ENCODE assay signal across 1 cellular context in the genomic region with DNA sequence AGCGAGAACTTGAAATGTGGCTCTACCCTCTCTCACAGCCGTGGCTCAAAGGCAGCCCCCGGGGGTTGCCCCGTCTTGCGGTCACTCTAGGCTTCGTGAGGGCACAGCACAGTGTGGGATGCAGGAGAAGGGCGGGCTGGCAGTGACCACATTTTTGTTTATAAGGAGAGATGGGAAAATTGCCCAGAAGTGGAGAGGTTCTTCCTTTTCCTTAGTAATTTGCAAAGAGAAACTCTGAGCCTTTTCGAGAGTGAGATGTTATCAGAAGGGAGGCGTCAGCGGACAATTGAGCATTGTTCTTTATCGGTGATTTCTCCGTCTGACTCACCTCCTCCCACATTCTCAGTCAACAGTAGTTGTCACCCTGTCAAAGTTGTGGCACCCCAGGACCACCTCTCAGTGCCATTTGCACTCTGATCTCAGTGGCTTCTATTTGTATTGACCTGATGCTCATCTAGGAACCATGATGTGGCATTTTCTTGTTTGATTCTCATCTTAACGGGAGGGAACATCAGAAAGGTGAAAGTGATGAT.
A peak's percentile ranks its signal among the peaks of the same experiment; 100 is the strongest.
TF ChIP-seq lines count a peak whose summit lies in the region.

No MANE protein-coding gene starts in this region.

TF ChIP-seq in HepG2, 621 proteins besides CTCF, POLR2A, EP300 and RAD21 (continued from another document and continues in another):
- TF ChIP-seq, protein P1, sequence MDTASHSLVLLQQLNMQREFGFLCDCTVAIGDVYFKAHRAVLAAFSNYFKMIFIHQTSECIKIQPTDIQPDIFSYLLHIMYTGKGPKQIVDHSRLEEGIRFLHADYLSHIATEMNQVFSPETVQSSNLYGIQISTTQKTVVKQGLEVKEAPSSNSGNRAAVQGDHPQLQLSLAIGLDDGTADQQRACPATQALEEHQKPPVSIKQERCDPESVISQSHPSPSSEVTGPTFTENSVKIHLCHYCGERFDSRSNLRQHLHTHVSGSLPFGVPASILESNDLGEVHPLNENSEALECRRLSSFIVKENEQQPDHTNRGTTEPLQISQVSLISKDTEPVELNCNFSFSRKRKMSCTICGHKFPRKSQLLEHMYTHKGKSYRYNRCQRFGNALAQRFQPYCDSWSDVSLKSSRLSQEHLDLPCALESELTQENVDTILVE (CRISPR knock-in tag; IDR thresholded peaks at IDR 0.05), result no peak
- TF ChIP-seq HHEX (CRISPR knock-in tag; IDR thresholded peaks at IDR 0.05), result peak; percentile 59
- no peak for TF ChIP-seq ELF4 (CRISPR knock-in tag; IDR thresholded peaks at IDR 0.05; ENCODE audit: borderline replicate concordance)
- no peak for TF ChIP-seq MED8 (CRISPR knock-in tag; IDR thresholded peaks at IDR 0.05; ENCODE audit: insufficient replicate concordance)
- no peak for TF ChIP-seq ISX (CRISPR knock-in tag; conservative IDR thresholded peaks at IDR 0.05)
- TF ChIP-seq SP4 (CRISPR knock-in tag; IDR thresholded peaks at IDR 0.05), result no peak
- peak; percentile 78 for TF ChIP-seq RARA (CRISPR knock-in tag; IDR thresholded peaks at IDR 0.05)
- TF ChIP-seq TBP (CRISPR knock-in tag; IDR thresholded peaks at IDR 0.05), result no peak
- no peak for TF ChIP-seq ZNF674 (CRISPR knock-in tag; IDR thresholded peaks at IDR 0.05; ENCODE audit: low read depth)
- TF ChIP-seq, protein P2, sequence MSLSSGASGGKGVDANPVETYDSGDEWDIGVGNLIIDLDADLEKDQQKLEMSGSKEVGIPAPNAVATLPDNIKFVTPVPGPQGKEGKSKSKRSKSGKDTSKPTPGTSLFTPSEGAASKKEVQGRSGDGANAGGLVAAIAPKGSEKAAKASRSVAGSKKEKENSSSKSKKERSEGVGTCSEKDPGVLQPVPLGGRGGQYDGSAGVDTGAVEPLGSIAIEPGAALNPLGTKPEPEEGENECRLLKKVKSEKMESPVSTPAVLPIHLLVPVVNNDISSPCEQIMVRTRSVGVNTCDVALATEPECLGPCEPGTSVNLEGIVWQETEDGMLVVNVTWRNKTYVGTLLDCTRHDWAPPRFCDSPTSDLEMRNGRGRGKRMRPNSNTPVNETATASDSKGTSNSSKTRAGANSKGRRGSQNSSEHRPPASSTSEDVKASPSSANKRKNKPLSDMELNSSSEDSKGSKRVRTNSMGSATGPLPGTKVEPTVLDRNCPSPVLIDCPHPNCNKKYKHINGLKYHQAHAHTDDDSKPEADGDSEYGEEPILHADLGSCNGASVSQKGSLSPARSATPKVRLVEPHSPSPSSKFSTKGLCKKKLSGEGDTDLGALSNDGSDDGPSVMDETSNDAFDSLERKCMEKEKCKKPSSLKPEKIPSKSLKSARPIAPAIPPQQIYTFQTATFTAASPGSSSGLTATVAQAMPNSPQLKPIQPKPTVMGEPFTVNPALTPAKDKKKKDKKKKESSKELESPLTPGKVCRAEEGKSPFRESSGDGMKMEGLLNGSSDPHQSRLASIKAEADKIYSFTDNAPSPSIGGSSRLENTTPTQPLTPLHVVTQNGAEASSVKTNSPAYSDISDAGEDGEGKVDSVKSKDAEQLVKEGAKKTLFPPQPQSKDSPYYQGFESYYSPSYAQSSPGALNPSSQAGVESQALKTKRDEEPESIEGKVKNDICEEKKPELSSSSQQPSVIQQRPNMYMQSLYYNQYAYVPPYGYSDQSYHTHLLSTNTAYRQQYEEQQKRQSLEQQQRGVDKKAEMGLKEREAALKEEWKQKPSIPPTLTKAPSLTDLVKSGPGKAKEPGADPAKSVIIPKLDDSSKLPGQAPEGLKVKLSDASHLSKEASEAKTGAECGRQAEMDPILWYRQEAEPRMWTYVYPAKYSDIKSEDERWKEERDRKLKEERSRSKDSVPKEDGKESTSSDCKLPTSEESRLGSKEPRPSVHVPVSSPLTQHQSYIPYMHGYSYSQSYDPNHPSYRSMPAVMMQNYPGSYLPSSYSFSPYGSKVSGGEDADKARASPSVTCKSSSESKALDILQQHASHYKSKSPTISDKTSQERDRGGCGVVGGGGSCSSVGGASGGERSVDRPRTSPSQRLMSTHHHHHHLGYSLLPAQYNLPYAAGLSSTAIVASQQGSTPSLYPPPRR (CRISPR knock-in tag; IDR thresholded peaks at IDR 0.05; ENCODE audit: borderline replicate concordance), result no peak; the same call in 1 of the 2 replicates
- no peak for TF ChIP-seq KAT7 (CRISPR knock-in tag; IDR thresholded peaks at IDR 0.05; ENCODE audit: borderline replicate concordance)
- TF ChIP-seq, protein P3, sequence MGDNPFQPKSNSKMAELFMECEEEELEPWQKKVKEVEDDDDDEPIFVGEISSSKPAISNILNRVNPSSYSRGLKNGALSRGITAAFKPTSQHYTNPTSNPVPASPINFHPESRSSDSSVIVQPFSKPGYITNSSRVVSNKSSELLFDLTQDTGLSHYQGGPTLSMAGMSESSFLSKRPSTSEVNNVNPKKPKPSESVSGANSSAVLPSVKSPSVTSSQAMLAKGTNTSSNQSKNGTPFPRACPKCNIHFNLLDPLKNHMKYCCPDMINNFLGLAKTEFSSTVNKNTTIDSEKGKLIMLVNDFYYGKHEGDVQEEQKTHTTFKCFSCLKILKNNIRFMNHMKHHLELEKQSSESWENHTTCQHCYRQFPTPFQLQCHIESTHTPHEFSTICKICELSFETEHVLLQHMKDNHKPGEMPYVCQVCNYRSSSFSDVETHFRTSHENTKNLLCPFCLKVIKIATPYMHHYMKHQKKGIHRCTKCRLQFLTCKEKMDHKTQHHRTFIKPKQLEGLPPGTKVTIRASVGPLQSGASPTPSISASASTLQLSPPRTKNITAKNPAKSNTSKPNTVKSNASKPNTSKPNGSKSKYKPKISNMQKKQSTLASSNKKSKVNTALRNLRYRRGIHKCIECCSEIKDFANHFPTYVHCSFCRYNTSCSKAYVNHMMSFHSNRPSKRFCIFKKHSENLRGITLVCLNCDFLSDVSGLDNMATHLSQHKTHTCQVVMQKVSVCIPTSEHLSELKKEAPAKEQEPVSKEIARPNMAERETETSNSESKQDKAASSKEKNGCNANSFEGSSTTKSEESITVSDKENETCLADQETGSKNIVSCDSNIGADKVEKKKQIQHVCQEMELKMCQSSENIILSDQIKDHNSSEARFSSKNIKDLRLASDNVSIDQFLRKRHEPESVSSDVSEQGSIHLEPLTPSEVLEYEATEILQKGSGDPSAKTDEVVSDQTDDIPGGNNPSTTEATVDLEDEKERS (CRISPR knock-in tag; IDR thresholded peaks at IDR 0.05), result no peak
- TF ChIP-seq, protein P4, sequence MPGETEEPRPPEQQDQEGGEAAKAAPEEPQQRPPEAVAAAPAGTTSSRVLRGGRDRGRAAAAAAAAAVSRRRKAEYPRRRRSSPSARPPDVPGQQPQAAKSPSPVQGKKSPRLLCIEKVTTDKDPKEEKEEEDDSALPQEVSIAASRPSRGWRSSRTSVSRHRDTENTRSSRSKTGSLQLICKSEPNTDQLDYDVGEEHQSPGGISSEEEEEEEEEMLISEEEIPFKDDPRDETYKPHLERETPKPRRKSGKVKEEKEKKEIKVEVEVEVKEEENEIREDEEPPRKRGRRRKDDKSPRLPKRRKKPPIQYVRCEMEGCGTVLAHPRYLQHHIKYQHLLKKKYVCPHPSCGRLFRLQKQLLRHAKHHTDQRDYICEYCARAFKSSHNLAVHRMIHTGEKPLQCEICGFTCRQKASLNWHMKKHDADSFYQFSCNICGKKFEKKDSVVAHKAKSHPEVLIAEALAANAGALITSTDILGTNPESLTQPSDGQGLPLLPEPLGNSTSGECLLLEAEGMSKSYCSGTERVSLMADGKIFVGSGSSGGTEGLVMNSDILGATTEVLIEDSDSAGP (CRISPR knock-in tag; IDR thresholded peaks at IDR 0.05; ENCODE audit: borderline replicate concordance), result no peak
- TF ChIP-seq SRY (CRISPR knock-in tag; IDR thresholded peaks at IDR 0.05), result no peak
- peak; percentile 50; the same call in 1 of the 2 replicates for TF ChIP-seq CREM (IDR thresholded peaks at IDR 0.05)
- TF ChIP-seq CREM (CRISPR knock-in tag; IDR thresholded peaks at IDR 0.05), result no peak
- TF ChIP-seq NR2F6 (IDR thresholded peaks at IDR 0.05), result peak; percentile 50; the same call in 1 of the 2 replicates
- no peak for TF ChIP-seq NR2F6 (CRISPR knock-in tag; IDR thresholded peaks at IDR 0.05)
- no peak for TF ChIP-seq ZNF562 (CRISPR knock-in tag; IDR thresholded peaks at IDR 0.05; ENCODE audit: borderline replicate concordance)
- TF ChIP-seq, protein P5, sequence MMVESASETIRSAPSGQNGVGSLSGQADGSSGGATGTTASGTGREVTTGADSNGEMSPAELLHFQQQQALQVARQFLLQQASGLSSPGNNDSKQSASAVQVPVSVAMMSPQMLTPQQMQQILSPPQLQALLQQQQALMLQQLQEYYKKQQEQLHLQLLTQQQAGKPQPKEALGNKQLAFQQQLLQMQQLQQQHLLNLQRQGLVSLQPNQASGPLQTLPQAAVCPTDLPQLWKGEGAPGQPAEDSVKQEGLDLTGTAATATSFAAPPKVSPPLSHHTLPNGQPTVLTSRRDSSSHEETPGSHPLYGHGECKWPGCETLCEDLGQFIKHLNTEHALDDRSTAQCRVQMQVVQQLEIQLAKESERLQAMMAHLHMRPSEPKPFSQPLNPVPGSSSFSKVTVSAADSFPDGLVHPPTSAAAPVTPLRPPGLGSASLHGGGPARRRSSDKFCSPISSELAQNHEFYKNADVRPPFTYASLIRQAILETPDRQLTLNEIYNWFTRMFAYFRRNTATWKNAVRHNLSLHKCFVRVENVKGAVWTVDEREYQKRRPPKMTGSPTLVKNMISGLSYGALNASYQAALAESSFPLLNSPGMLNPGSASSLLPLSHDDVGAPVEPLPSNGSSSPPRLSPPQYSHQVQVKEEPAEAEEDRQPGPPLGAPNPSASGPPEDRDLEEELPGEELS (CRISPR knock-in tag; IDR thresholded peaks at IDR 0.05), result no peak; the same call in 1 of the 2 replicates
- no peak for TF ChIP-seq ZNF484 (CRISPR knock-in tag; IDR thresholded peaks at IDR 0.05; ENCODE audit: borderline replicate concordance, low read depth)
- TF ChIP-seq PCBP1 (IDR thresholded peaks at IDR 0.05; ENCODE audit: borderline replicate concordance, low read depth, low read length), result no peak
- TF ChIP-seq ZNF10 (CRISPR knock-in tag; IDR thresholded peaks at IDR 0.05; ENCODE audit: borderline replicate concordance, low read depth), result no peak
- TF ChIP-seq ZNF879 (CRISPR knock-in tag; IDR thresholded peaks at IDR 0.05), result no peak
- TF ChIP-seq, protein P6, sequence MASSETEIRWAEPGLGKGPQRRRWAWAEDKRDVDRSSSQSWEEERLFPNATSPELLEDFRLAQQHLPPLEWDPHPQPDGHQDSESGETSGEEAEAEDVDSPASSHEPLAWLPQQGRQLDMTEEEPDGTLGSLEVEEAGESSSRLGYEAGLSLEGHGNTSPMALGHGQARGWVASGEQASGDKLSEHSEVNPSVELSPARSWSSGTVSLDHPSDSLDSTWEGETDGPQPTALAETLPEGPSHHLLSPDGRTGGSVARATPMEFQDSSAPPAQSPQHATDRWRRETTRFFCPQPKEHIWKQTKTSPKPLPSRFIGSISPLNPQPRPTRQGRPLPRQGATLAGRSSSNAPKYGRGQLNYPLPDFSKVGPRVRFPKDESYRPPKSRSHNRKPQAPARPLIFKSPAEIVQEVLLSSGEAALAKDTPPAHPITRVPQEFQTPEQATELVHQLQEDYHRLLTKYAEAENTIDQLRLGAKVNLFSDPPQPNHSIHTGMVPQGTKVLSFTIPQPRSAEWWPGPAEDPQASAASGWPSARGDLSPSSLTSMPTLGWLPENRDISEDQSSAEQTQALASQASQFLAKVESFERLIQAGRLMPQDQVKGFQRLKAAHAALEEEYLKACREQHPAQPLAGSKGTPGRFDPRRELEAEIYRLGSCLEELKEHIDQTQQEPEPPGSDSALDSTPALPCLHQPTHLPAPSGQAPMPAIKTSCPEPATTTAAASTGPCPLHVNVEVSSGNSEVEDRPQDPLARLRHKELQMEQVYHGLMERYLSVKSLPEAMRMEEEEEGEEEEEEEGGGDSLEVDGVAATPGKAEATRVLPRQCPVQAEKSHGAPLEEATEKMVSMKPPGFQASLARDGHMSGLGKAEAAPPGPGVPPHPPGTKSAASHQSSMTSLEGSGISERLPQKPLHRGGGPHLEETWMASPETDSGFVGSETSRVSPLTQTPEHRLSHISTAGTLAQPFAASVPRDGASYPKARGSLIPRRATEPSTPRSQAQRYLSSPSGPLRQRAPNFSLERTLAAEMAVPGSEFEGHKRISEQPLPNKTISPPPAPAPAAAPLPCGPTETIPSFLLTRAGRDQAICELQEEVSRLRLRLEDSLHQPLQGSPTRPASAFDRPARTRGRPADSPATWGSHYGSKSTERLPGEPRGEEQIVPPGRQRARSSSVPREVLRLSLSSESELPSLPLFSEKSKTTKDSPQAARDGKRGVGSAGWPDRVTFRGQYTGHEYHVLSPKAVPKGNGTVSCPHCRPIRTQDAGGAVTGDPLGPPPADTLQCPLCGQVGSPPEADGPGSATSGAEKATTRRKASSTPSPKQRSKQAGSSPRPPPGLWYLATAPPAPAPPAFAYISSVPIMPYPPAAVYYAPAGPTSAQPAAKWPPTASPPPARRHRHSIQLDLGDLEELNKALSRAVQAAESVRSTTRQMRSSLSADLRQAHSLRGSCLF (CRISPR knock-in tag; IDR thresholded peaks at IDR 0.05; ENCODE audit: borderline replicate concordance), result no peak
- TF ChIP-seq XRCC5 (optimal IDR thresholded peaks at IDR 0.05; ENCODE audit: low read length), result peak; percentile 35
- TF ChIP-seq ZNF207 (IDR thresholded peaks at IDR 0.05; ENCODE audit: borderline replicate concordance), result no peak
- no peak for TF ChIP-seq NBN (conservative IDR thresholded peaks at IDR 0.05)
- TF ChIP-seq HDAC6 (IDR thresholded peaks at IDR 0.05; ENCODE audit: low read depth, low read length), result no peak
- TF ChIP-seq ZNF225 (CRISPR knock-in tag; IDR thresholded peaks at IDR 0.05), result no peak
- TF ChIP-seq KDM3A (CRISPR knock-in tag; IDR thresholded peaks at IDR 0.05; ENCODE audit: low read depth), result no peak
- TF ChIP-seq ZNF768 (CRISPR knock-in tag; IDR thresholded peaks at IDR 0.05), result no peak
- TF ChIP-seq ZNF644 (CRISPR knock-in tag; IDR thresholded peaks at IDR 0.05; ENCODE audit: low read depth), result no peak
- TF ChIP-seq ZNF776 (CRISPR knock-in tag; IDR thresholded peaks at IDR 0.05), result no peak
- no peak for TF ChIP-seq ZBTB38 (CRISPR knock-in tag; IDR thresholded peaks at IDR 0.05)
- TF ChIP-seq JUNB (CRISPR knock-in tag; IDR thresholded peaks at IDR 0.05; ENCODE audit: borderline replicate concordance), result peak; percentile 87; the same call in 1 of the 2 replicates
